ENCODE assay signal across 9 cellular contexts in genomic region chr11:118921929-118922744, GRCh38. TPM values are rescaled to one million over a fixed set of nuclear protein-coding genes. Genes with fewer than 3 reads are reported as not detected.
DNase-seq lines count a peak whose midpoint lies in the region; ATAC-seq and TF ChIP-seq lines count a peak whose summit lies in the region.
"Had no signal": no experiment of that assay in that cellular context is flagged by ENCODE, and none has a peak within 500 bp of the region (broad histone marks: within the 10 kb centered on the region; RNA-seq: fewer than 3 reads in every experiment).

No MANE protein-coding gene starts in this region.

- peak overlapping the region; percentile 84 for H3K4me3 Mint-ChIP-seq in central memory CD8-positive, alpha-beta T cell

- peaks cover 81% of the 10 kb centered on the region for H3K79me2 ChIP-seq in Loucy (ENCODE audit: insufficient read depth, low read length)

- H3K27me3 Mint-ChIP-seq in central memory CD8-positive, alpha-beta T cell, result no peaks in the 10 kb centered on the region

- no peaks in the 10 kb centered on the region for H3K9me3 Mint-ChIP-seq in central memory CD8-positive, alpha-beta T cell

- H3K36me3 ChIP-seq in Loucy (ENCODE audit: insufficient read depth, low read length) (no peaks in the 10 kb centered on the region), suprapubic skin (no peaks in the 10 kb centered on the region)

- H3K4me3 ChIP-seq in Loucy (ENCODE audit: low read length, poor library complexity, severe bottlenecking) (peak overlapping the region; percentile 92), suprapubic skin (peak overlapping the region; percentile 93)

- no peaks in the 10 kb centered on the region for H3K27me3 ChIP-seq in Loucy (ENCODE audit: insufficient read depth, low read length, poor library complexity, severe bottlenecking)
- H3K27me3 ChIP-seq in suprapubic skin, result no peaks in the 10 kb centered on the region

- H3K4me2 ChIP-seq in Loucy (ENCODE audit: low read depth, low read length, poor library complexity, severe bottlenecking), result peak overlapping the region; percentile 85

- peaks cover 15% of the 10 kb centered on the region for H4K20me1 ChIP-seq in Loucy (ENCODE audit: insufficient read depth, low read length, poor library complexity, severe bottlenecking)

- WGBS in suprapubic skin, result no CpG with 5 or more reads among the region's 20 CpGs

- no peaks in the 10 kb centered on the region for H3F3A ChIP-seq in Loucy (ENCODE audit: low read depth)

- no peak for ATAC-seq in central memory CD8-positive, alpha-beta T cell (replicated peaks; ENCODE audit: extremely low read depth, poor library complexity, severe bottlenecking)

- H3K9me2 ChIP-seq in Loucy (replicated peaks; ENCODE audit: low read depth, low read length), result no peaks in the 10 kb centered on the region

- no peak for TF ChIP-seq POLR2A in suprapubic skin (IDR thresholded peaks at IDR 0.05)

- H3K27ac Mint-ChIP-seq in central memory CD8-positive, alpha-beta T cell (ENCODE audit: low read depth), result peak overlapping the region; percentile 99

- DNase-seq in AG20443 (ENCODE audit: low spot score), result peak; percentile 68
- DNase-seq in central memory CD8-positive, alpha-beta T cell (ENCODE audit: low spot score in 2 of 2), result no peak
- peak; percentile 79 for DNase-seq in left kidney (ENCODE audit: low read depth, low spot score)
- peak in 1 of 2 donors; percentile 88 for DNase-seq in suprapubic skin (ENCODE audit: low spot score in 2 of 2)
- no peak for DNase-seq in GDM1 (lab: John Stamatoyannopoulos, UW)
- DNase-seq in DMS153 treated with DMSO at 0.1 percent for 48 hours (lab: John Stamatoyannopoulos, UW; ENCODE audit: unreplicated experiment), result no peak
- DNase-seq in OCI-M1 (lab: John Stamatoyannopoulos, UW), result no peak
- DNase-seq: naive B cell had no signal

- peaks cover 80% of the 10 kb centered on the region for H3K36me3 Mint-ChIP-seq in central memory CD8-positive, alpha-beta T cell (ENCODE audit: insufficient read depth)

- H3K27ac ChIP-seq in suprapubic skin, result peak overlapping the region; percentile 96

- peaks cover 73% of the 10 kb centered on the region for H3K4me1 Mint-ChIP-seq in central memory CD8-positive, alpha-beta T cell

- H3K9me3 ChIP-seq in Loucy (ENCODE audit: insufficient read depth, low read depth, low read length) (no peaks in the 10 kb centered on the region), suprapubic skin (no peaks in the 10 kb centered on the region)

- no peak overlapping the region for H2AFZ ChIP-seq in Loucy (ENCODE audit: low read length)

- TF ChIP-seq CTCF in Loucy (conservative IDR thresholded peaks at IDR 0.05; ENCODE audit: low read length) (no peak), suprapubic skin (IDR thresholded peaks at IDR 0.05) (no peak)

- no peak for TF ChIP-seq EP300 in suprapubic skin (IDR thresholded peaks at IDR 0.05)

- H3K9ac ChIP-seq in Loucy (ENCODE audit: low read depth, low read length, poor library complexity, severe bottlenecking), result peak overlapping the region; percentile 86

- H3K4me1 ChIP-seq in Loucy (ENCODE audit: insufficient read depth, low read length, poor library complexity, severe bottlenecking), result peaks cover 72% of the 10 kb centered on the region
- H3K4me1 ChIP-seq in suprapubic skin, result peaks cover 88% of the 10 kb centered on the region

RNA-seq across cellular contexts. Expression of gene BCL9L, which starts 3.6 kb away (rescaled TPM):
- 10 to 100 TPM; 50.0 to 58.9 (median 56.3) TPM for total RNA-seq in suprapubic skin

RNA-seq across cellular contexts. Expression of gene UPK2, which starts 34.0 kb away (rescaled TPM):
- total RNA-seq in suprapubic skin, result not detected

RNA-seq across cellular contexts. Expression of gene CXCR5, which starts 38.4 kb away (rescaled TPM):
- total RNA-seq in suprapubic skin, result not detected

RNA-seq across cellular contexts. Expression of gene FOXR1, which starts 49.4 kb away (rescaled TPM):
- total RNA-seq in suprapubic skin, result not detected

Comparison
In these comparisons a context has a peak if more than half of its experiments do, and no peak if none do; other contexts are left out.
1. DNase-seq: peak in AG20443 (single experiment) and left kidney (single experiment); none in central memory CD8-positive, alpha-beta T cell (0 of 2), GDM1 (single experiment), DMS153 treated with DMSO at 0.1 percent for 48 hours (single experiment) and OCI-M1 (single experiment).